ENCODE assay signal across 11 cellular contexts in genomic region chr16:69276143-69277115, GRCh38. TPM values are rescaled to one million over a fixed set of nuclear protein-coding genes. Genes with fewer than 3 reads are reported as not detected.
A peak's percentile ranks its signal among the peaks of the same experiment; 100 is the strongest.
DNase-seq lines count a peak whose midpoint lies in the region; ATAC-seq, FAIRE-seq and TF ChIP-seq lines count a peak whose summit lies in the region.
"Had no signal": no experiment of that assay in that cellular context is flagged by ENCODE, and none has a peak within 500 bp of the region (broad histone marks: within the 10 kb centered on the region; RNA-seq: fewer than 3 reads in every experiment).

No MANE protein-coding gene starts in this region.

- H3K9ac ChIP-seq in adipocyte (ENCODE audit: low read length) = peak overlapping the region; percentile 76

- H3K4me3 ChIP-seq in adipocyte (ENCODE audit: low read length) = peak overlapping the region; percentile 62
- H3K4me3 ChIP-seq in heart left ventricle = no peak overlapping the region
- no peak overlapping the region for H3K4me3 ChIP-seq in gastrocnemius medialis

- no peak for TF ChIP-seq POLR2A in heart left ventricle (IDR thresholded peaks at IDR 0.05)
- no peak for TF ChIP-seq POLR2A in gastrocnemius medialis (IDR thresholded peaks at IDR 0.05)
- no peak for TF ChIP-seq POLR2A in GM12891 (IDR thresholded peaks at IDR 0.05; ENCODE audit: low read depth, low read length)

- H3K27me3 ChIP-seq in adipocyte (replicated peaks; ENCODE audit: control insufficient read depth, insufficient read depth, low read length) (no peaks in the 10 kb centered on the region), heart left ventricle (no peaks in the 10 kb centered on the region), gastrocnemius medialis (no peaks in the 10 kb centered on the region)

- TF ChIP-seq CTCF in heart left ventricle (IDR thresholded peaks at IDR 0.05) (no peak), gastrocnemius medialis (IDR thresholded peaks at IDR 0.05 in 4 of 5, conservative IDR thresholded peaks at IDR 0.05 in 1 of 5) (no peak)

- H3K9me3 ChIP-seq in adipocyte (ENCODE audit: control insufficient read depth, low read length) = no peaks in the 10 kb centered on the region
- no peaks in the 10 kb centered on the region for H3K9me3 ChIP-seq in heart left ventricle
- H3K9me3 ChIP-seq in gastrocnemius medialis = no peaks in the 10 kb centered on the region

- DNase-seq in Daoy (ENCODE audit: low read depth) (peak; percentile 81), adipocyte (ENCODE audit: low read depth) (peak; percentile 98), heart left ventricle (peak in 4 of 5 donors; percentile 45 to 72 (median 67)), gastrocnemius medialis (peak; percentile 49 to 72), substantia nigra (lab: John Stamatoyannopoulos, UW) (no peak), GM12891 (ENCODE audit: insufficient read length, low spot score) (no peak), medulla oblongata (ENCODE audit: extremely low spot score) (no peak)
- DNase-seq: erythroblast, H7, NCI-H345 had no signal

- peaks cover 44% of the 10 kb centered on the region for H3K4me1 ChIP-seq in adipocyte (ENCODE audit: control insufficient read depth, insufficient read depth, low read length)
- peaks cover 0 to 26% (median 6%) of the 10 kb centered on the region in 12 donors for H3K4me1 ChIP-seq in heart left ventricle
- H3K4me1 ChIP-seq in gastrocnemius medialis = peaks cover 10 to 30% of the 10 kb centered on the region in 2 donors

- ATAC-seq in heart left ventricle = peak; percentile 74 to 99 (median 92)
- ATAC-seq in gastrocnemius medialis = peak; percentile 83 to 91
- no peak for ATAC-seq in HG02973 (IDR thresholded peaks at IDR 0.05; ENCODE audit: unreplicated experiment)

- FAIRE-seq in GM12891 (lab: Jason Lieb, UNC) = no peak

- in situ Hi-C loops in gastrocnemius medialis (cut with MboI; ENCODE audit: low sequenced_read_pairs in 4 of 4) = loop anchor here in 2 of 4 donors (25.0 kb wide), 2 partner anchors 114 to 739 kb away; partner anchors contain the start of gene ZFP90 (in 1 of the 2)

- 63 to 72% (median 67%) methylated on average over 7 of the region's 7 CpGs for WGBS in heart left ventricle, 4 donors

- intact Hi-C loops in heart left ventricle (cut with DNase I) (no loop called here), gastrocnemius medialis (cut with DNase I; ENCODE audit: low total_unique reads) (no loop called here)

- H3K36me3 ChIP-seq in adipocyte (ENCODE audit: control insufficient read depth, insufficient read depth, low read length, severe bottlenecking) (peaks cover 11% of the 10 kb centered on the region), heart left ventricle (peaks cover 0 to 16% (median 7%) of the 10 kb centered on the region in 9 donors), gastrocnemius medialis (no peaks in the 10 kb centered on the region)

- H3K27ac ChIP-seq in heart left ventricle = peak overlapping the region in 9 of 12 donors; percentile 4 to 66 (median 43)
- H3K27ac ChIP-seq in gastrocnemius medialis = peak overlapping the region; percentile 23 to 60 (median 38)
- no peak overlapping the region for H3K27ac ChIP-seq in substantia nigra (ENCODE audit: low read depth, low read length, poor library complexity, severe bottlenecking)

TF ChIP-seq in GM12891, 5 proteins besides CTCF, POLR2A, EP300 and RAD21:
- no peak for TF ChIP-seq POLR2AphosphoS5 (IDR thresholded peaks at IDR 0.05; ENCODE audit: low read depth, low read length)
- no peak for TF ChIP-seq SPI1 (IDR thresholded peaks at IDR 0.05; ENCODE audit: low read depth, low read length)
- no peak for TF ChIP-seq PAX5 (IDR thresholded peaks at IDR 0.05; ENCODE audit: insufficient read depth, low read length, severe bottlenecking)
- TF ChIP-seq POU2F2 (IDR thresholded peaks at IDR 0.05; ENCODE audit: low read depth, low read length) = no peak
- TF ChIP-seq TAF1 (IDR thresholded peaks at IDR 0.05; ENCODE audit: low read depth, low read length) = no peak

RNA-seq across cellular contexts. Expression of gene VPS4A, which starts 34.7 kb away (rescaled TPM):
- 14.1 and 16.6 TPM in 2 replicates for total RNA-seq in Daoy (2014; rRNA removed; shearing (Covaris generic))
- 10 to 100 TPM; 24.8 to 46.9 (median 28.4) TPM for total RNA-seq in heart left ventricle
- 10 to 100 TPM; 34.6 to 47.0 TPM for polyA plus RNA-seq in heart left ventricle
- total RNA-seq in gastrocnemius medialis = 100 to 1,000 TPM in 1 of 4 donors, 10 to 100 TPM in 3; 53.3 to 112 (median 70.1) TPM
- 22.4 TPM for polyA plus RNA-seq in GM12891 (2012; ENCODE audit: low read depth, missing spikeins)

RNA-seq across cellular contexts. Expression of gene PDF, which starts 54.0 kb away (rescaled TPM):
- 32.1 and 60.8 TPM in 2 replicates for total RNA-seq in Daoy (2014; rRNA removed; shearing (Covaris generic))
- total RNA-seq in heart left ventricle (10 to 100 TPM in 2 of 9 donors, 1 to 10 TPM in 7; 2.7 to 13.8 (median 6.0) TPM), gastrocnemius medialis (10 to 100 TPM; 11.0 to 23.1 (median 16.8) TPM)
- 1 to 10 TPM; 1.4 to 9.7 TPM for polyA plus RNA-seq in heart left ventricle
- 9.6 TPM for polyA plus RNA-seq in GM12891 (2012; ENCODE audit: low read depth, missing spikeins)

Comparison
In these comparisons a context has a peak if more than half of its experiments do, and no peak if none do; other contexts are left out.
1. DNase-seq: peak in Daoy (single experiment), adipocyte (single experiment), heart left ventricle (4 of 5) and gastrocnemius medialis (2 of 2); none in substantia nigra (0 of 49), GM12891 (single experiment) and medulla oblongata (single experiment).